14 cellular contexts compared by ENCODE assay signal in the genomic region with DNA sequence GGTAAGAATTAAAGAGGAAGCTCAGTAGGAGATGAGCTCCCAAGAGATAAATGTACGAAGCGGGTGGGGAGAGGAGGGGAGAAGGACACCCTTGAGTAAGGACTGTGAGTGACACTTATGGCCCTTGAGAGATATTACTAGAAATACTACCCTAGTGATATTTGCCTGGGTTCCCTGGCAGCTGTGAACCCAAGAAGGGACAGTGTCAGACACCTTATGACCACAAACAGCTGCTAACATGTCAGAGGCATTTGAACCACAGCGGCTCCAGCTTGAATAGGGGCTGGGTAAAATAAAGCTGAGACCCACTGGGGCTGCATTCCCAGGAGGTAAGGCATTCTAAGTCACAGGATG. TPM values are rescaled to one million over a fixed set of nuclear protein-coding genes. Genes with fewer than 3 reads are reported as not detected.
"Had no signal": no experiment of that assay in that cellular context is flagged by ENCODE, and none has a peak within 500 bp of the region (broad histone marks: within the 10 kb centered on the region; RNA-seq: fewer than 3 reads in every experiment).

No MANE protein-coding gene starts in this region.

- H3K27me3 ChIP-seq: breast epithelium, dorsolateral prefrontal cortex, ovary had no signal

- H3K27ac ChIP-seq: breast epithelium, left ventricle myocardium inferior, ovary, tibial artery had no signal

- H3K4me3 ChIP-seq: breast epithelium, left ventricle myocardium inferior, ovary, tibial artery had no signal

- H3K4me1 ChIP-seq: breast epithelium, left ventricle myocardium inferior, tibial artery had no signal

- DNase-seq: activated CD4-positive, alpha-beta T cell treated with anti-CD3 and anti-CD28 coated beads, Interleukin-2, amount 50 U/mL, for 4 hours; activated CD8-positive, alpha-beta memory T cell treated with anti-CD3 and anti-CD28 coated beads, Interleukin-2, amount 10 ng/mL, durations not matched to agents 7 days and 5 days; activated naive CD8-positive, alpha-beta T cell treated with anti-CD3 and anti-CD28 coated beads, Interleukin-2, amount 10 ng/mL, durations not matched to agents 7 days and 5 days; activated T-cell treated with anti-CD3 and anti-CD28 coated beads, Interleukin-2, amount 50 U/mL, for 4 hours; anterior cingulate cortex; left ventricle myocardium inferior; mesenchymal stem cell; ovary; T-cell; T1000 had no signal

- ATAC-seq: activated CD8-positive, alpha-beta memory T cell treated with anti-CD3 and anti-CD28 coated beads, Interleukin-2, amount 10 ng/mL, durations not matched to agents 7 days and 5 days; activated T-cell treated with anti-CD3 and anti-CD28 coated beads, Interleukin-2, amount 50 U/mL, for 4 hours; T-cell had no signal

- FAIRE-seq: keratinocyte had no signal

- H3K9me3 ChIP-seq: ovary had no signal

- H3K36me3 ChIP-seq: breast epithelium, ovary, tibial artery had no signal

RNA-seq across cellular contexts. Expression of gene SLC6A12, which starts 19.6 kb away (rescaled TPM):
- total RNA-seq: activated naive CD8-positive, alpha-beta T cell treated with anti-CD3 and anti-CD28 coated beads, Interleukin-2, amount 10 ng/mL, durations not matched to agents 7 days and 5 days had no signal
- polyA plus RNA-seq: keratinocyte had no signal
